29 cellular contexts compared by ENCODE assay signal in the genomic region with DNA sequence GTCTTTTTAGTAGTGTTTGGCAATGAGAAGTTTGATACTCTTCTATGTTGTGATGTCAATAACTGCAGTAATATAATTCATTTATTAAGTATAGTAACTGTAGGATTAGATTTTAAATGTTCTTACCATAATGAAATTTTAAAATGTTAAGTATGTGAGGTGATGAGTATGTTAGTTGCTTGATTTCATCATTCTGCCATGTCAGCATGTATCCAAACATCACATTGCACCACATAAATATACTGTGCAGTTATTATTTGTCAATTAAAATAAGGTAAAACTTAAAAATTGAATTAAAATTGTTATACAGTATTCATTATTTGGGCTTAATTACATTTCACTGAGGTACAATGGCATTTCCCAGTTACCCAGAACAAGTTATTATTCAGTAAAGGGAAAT.
"Had no signal": no experiment of that assay in that cellular context is flagged by ENCODE, and none has a peak within 500 bp of the region (broad histone marks: within the 10 kb centered on the region; RNA-seq: fewer than 3 reads in every experiment).

No MANE protein-coding gene starts in this region.

- FAIRE-seq: urothelium cell line had no signal

- H2AFZ ChIP-seq: parathyroid adenoma had no signal

- H3K27ac ChIP-seq: neutrophil, parathyroid adenoma, psoas muscle, skin epidermis, spleen, suprapubic skin, testis, tibial artery, upper lobe of left lung, vagina had no signal

- H3K27me3 ChIP-seq: neutrophil, spleen, suprapubic skin, testis, tibial artery, upper lobe of left lung, vagina had no signal

- H3K79me2 ChIP-seq: parathyroid adenoma had no signal

- H3K4me2 ChIP-seq: smooth muscle cell had no signal

- H3K9ac ChIP-seq: parathyroid adenoma had no signal

- H3K4me1 ChIP-seq: parathyroid adenoma, psoas muscle, spleen, suprapubic skin, testis, tibial artery, upper lobe of left lung, vagina had no signal

- ATAC-seq: naive thymus-derived CD8-positive, alpha-beta T cell; natural killer cell treated with Interleukin-12 subunit alpha and Interleukin-12 subunit beta and Interleukin-15 and Interleukin-18, amount 100 ng/mL, for 72 hours; psoas muscle; right cardiac atrium; sciatic nerve; stimulated activated memory B cell treated with anti-CD40 and anti-IgM and Interleukin-4, amounts not matched to agents 10 μg/mL and 1 μg/mL and 100 μg/mL, for 72 hours; stimulated activated naive CD8-positive, alpha-beta T cell treated with anti-CD3 and anti-CD28 coated beads, Interleukin-15, amount 100 ng/mL, for 72 hours; stimulated activated naive CD8-positive, alpha-beta T cell treated with anti-CD3 and anti-CD28 coated beads, Interleukin-15, Interleukin-2, amounts not matched to agents 100 U/mL and 50 U/mL, for 24 hours had no signal

- H3K36me3 ChIP-seq: neutrophil, upper lobe of left lung had no signal

- H3K4me3 ChIP-seq: psoas muscle, skin epidermis, smooth muscle cell, spleen, suprapubic skin, testis, tibial artery, upper lobe of left lung, vagina had no signal

- DNase-seq: naive thymus-derived CD8-positive, alpha-beta T cell; nephron progenitor cell; nucleus accumbens; psoas muscle; right cardiac atrium; stimulated activated CD4-positive, alpha-beta T cell treated with anti-CD3 and anti-CD28 coated beads, Interleukin-12 subunit alpha, Interleukin-12 subunit beta, amount 100 ng/mL, for 4 hours; stimulated activated CD4-positive, alpha-beta T cell treated with anti-CD3 and anti-CD28 coated beads, Interleukin-1b, Interleukin-23, amount 100 ng/mL, for 48 hours; stimulated activated CD4-positive, alpha-beta T cell treated with anti-CD3 and anti-CD28 coated beads, Interleukin-4, amount 100 ng/mL, for 1 hour; stimulated activated CD4-positive, alpha-beta T cell treated with anti-CD3 and anti-CD28 coated beads, Interleukin-4, amount 100 ng/mL, for 4 hours; stimulated activated CD8-positive, alpha-beta memory T cell treated with anti-CD3 and anti-CD28 coated beads, Interleukin-4, amount 100 ng/mL, for 48 hours; stimulated activated naive CD4-positive, alpha-beta T cell; stimulated activated naive CD8-positive, alpha-beta T cell treated with anti-CD3 and anti-CD28 coated beads, Interleukin-15, amount 100 ng/mL, for 72 hours; stimulated activated naive CD8-positive, alpha-beta T cell treated with anti-CD3 and anti-CD28 coated beads, Interleukin-15, Interleukin-2, amounts not matched to agents 100 U/mL and 50 U/mL, for 24 hours; substantia nigra; testis; tibial artery; trophoblast cell had no signal

- H3K9me3 ChIP-seq: neutrophil, psoas muscle, suprapubic skin, testis, tibial artery, upper lobe of left lung, vagina had no signal
